ENCODE assay signal across 23 cellular contexts in genomic region chr12:27901959-27902358, GRCh38.
DNase-seq lines count a peak whose midpoint lies in the region; ATAC-seq, FAIRE-seq and TF ChIP-seq lines count a peak whose summit lies in the region.
"Had no signal": no experiment of that assay in that cellular context is flagged by ENCODE, and none has a peak within 500 bp of the region (broad histone marks: within the 10 kb centered on the region; RNA-seq: fewer than 3 reads in every experiment).

No MANE protein-coding gene starts in this region.

- peaks cover 15% of the 10 kb centered on the region for H3K4me1 Mint-ChIP-seq in endodermal cell
- H3K4me1 Mint-ChIP-seq: CD14-positive monocyte had no signal

- H3K23ac ChIP-seq in trophoblast cell (ENCODE audit: low read length) = no peak overlapping the region

- H3K9me3 Mint-ChIP-seq in endodermal cell = peaks cover 10% of the 10 kb centered on the region
- H3K9me3 Mint-ChIP-seq: stimulated activated naive B cell treated with anti-CD40 and anti-IgM and Interleukin-4, amounts not matched to agents 10 μg/mL and 1 μg/mL and 100 μg/mL, for 72 hours had no signal

- TF ChIP-seq CTCF in SU-DHL-6 (IDR thresholded peaks at IDR 0.05; ENCODE audit: insufficient read depth, low read length, poor library complexity, severe bottlenecking) = no peak
- TF ChIP-seq CTCF in endodermal cell (conservative IDR thresholded peaks at IDR 0.05) = no peak
- no peak for TF ChIP-seq CTCF in foreskin keratinocyte (conservative IDR thresholded peaks at IDR 0.05)

- H2AFZ ChIP-seq in SU-DHL-6 (ENCODE audit: low read depth, low read length, severe bottlenecking) (no peak overlapping the region), trophoblast cell (ENCODE audit: insufficient read depth, low read length, poor library complexity) (no peak overlapping the region)

- no peaks in the 10 kb centered on the region; the same call in 1 of the 2 replicates for H3K36me3 ChIP-seq in SU-DHL-6 (ENCODE audit: low read length)
- no peaks in the 10 kb centered on the region for H3K36me3 ChIP-seq in endodermal cell (ENCODE audit: control insufficient read depth, insufficient read depth, low read length)
- peaks cover 0 to 2% of the 10 kb centered on the region in 2 experiments for H3K36me3 ChIP-seq in trophoblast cell (ENCODE audit: control insufficient read depth in 1 of 2, insufficient read depth in 2 of 2, low read length in 2 of 2)
- H3K36me3 ChIP-seq: ascending aorta, suprapubic skin had no signal

- H4K91ac ChIP-seq in trophoblast cell (ENCODE audit: low read depth, low read length) = peak overlapping the region; percentile 70

- no peak overlapping the region for H3K14ac ChIP-seq in trophoblast cell (ENCODE audit: low read length)

- no peak overlapping the region for H3K4ac ChIP-seq in trophoblast cell (ENCODE audit: low read depth, low read length)

- no peaks in the 10 kb centered on the region for H3K4me1 ChIP-seq in endodermal cell (ENCODE audit: control insufficient read depth, insufficient read depth, low read length)
- H3K4me1 ChIP-seq in trophoblast cell (ENCODE audit: control insufficient read depth in 1 of 2, insufficient read depth in 2 of 2, low read length in 2 of 2) = peaks cover 11 to 26% of the 10 kb centered on the region in 2 experiments
- peaks cover 21% of the 10 kb centered on the region for H3K4me1 ChIP-seq in foreskin keratinocyte
- H3K4me1 ChIP-seq: ascending aorta, suprapubic skin had no signal

- H3F3A ChIP-seq in SU-DHL-6 (ENCODE audit: insufficient read depth) = peaks cover 16% of the 10 kb centered on the region; the same call in 1 of the 2 replicates

- no peaks in the 10 kb centered on the region for H3K9me2 ChIP-seq in SU-DHL-6 (replicated peaks; ENCODE audit: insufficient read depth, low read length)

- no peaks in the 10 kb centered on the region for H3K27me3 Mint-ChIP-seq in endodermal cell (ENCODE audit: insufficient read depth)

- ATAC-seq in foreskin keratinocyte = no peak
- ATAC-seq: activated CD8-positive, alpha-beta T cell treated with anti-CD3 and anti-CD28 coated beads, Interleukin-2, amount 10 ng/mL, durations not matched to agents 7 days and 5 days; sciatic nerve had no signal

- peak overlapping the region; percentile 77 for H2BK120ac ChIP-seq in trophoblast cell (ENCODE audit: insufficient read depth, low read length, poor library complexity)

- H3K27me3 ChIP-seq in SU-DHL-6 (ENCODE audit: low read length) (no peaks in the 10 kb centered on the region), endodermal cell (ENCODE audit: control insufficient read depth, insufficient read depth, low read length, poor library complexity, severe bottlenecking) (no peaks in the 10 kb centered on the region), trophoblast cell (ENCODE audit: insufficient read depth, low read length) (no peaks in the 10 kb centered on the region), foreskin keratinocyte (no peaks in the 10 kb centered on the region)
- H3K27me3 ChIP-seq: ascending aorta, suprapubic skin had no signal

- peak overlapping the region; percentile 27 for H3K27ac Mint-ChIP-seq in endodermal cell
- H3K27ac Mint-ChIP-seq: activated CD8-positive, alpha-beta T cell treated with anti-CD3 and anti-CD28 coated beads, Interleukin-2, amount 10 ng/mL, durations not matched to agents 7 days and 5 days; activated naive CD8-positive, alpha-beta T cell had no signal

- no peak overlapping the region for H2BK12ac ChIP-seq in trophoblast cell (ENCODE audit: low read length)

- H2AK5ac ChIP-seq in trophoblast cell (ENCODE audit: low read length) = no peak overlapping the region

- H3K4me2 ChIP-seq in SU-DHL-6 (ENCODE audit: low read depth, low read length, poor library complexity, severe bottlenecking) = no peak overlapping the region
- no peak overlapping the region for H3K4me2 ChIP-seq in trophoblast cell (ENCODE audit: low read length)

- peaks cover 27% of the 10 kb centered on the region for H3K79me1 ChIP-seq in trophoblast cell (ENCODE audit: low read length)

- H3K79me2 ChIP-seq in SU-DHL-6 (ENCODE audit: insufficient read depth, low read length) (no peaks in the 10 kb centered on the region), trophoblast cell (ENCODE audit: control insufficient read depth, insufficient read depth, low read length, poor library complexity) (no peaks in the 10 kb centered on the region)

- H2BK5ac ChIP-seq in trophoblast cell (ENCODE audit: low read depth, low read length, poor library complexity) = no peak overlapping the region

- H3K4me3 ChIP-seq in SU-DHL-6 (ENCODE audit: insufficient read depth, low read length, poor library complexity, severe bottlenecking) (no peak overlapping the region), endodermal cell (ENCODE audit: low read length) (no peak overlapping the region), trophoblast cell (ENCODE audit: low read depth, low read length) (no peak overlapping the region)
- H3K4me3 ChIP-seq: ascending aorta, suprapubic skin had no signal

- H3K18ac ChIP-seq in trophoblast cell (ENCODE audit: low read length) = no peak overlapping the region

- H3K4me3 Mint-ChIP-seq in endodermal cell = no peak overlapping the region
- H3K4me3 Mint-ChIP-seq: activated CD8-positive, alpha-beta T cell treated with anti-CD3 and anti-CD28 coated beads, Interleukin-2, amount 10 ng/mL, durations not matched to agents 7 days and 5 days; activated naive CD8-positive, alpha-beta T cell; CD14-positive monocyte had no signal

- H4K12ac ChIP-seq in trophoblast cell (ENCODE audit: low read depth, low read length) = no peak overlapping the region

- H3K9me3 ChIP-seq in SU-DHL-6 (ENCODE audit: insufficient read depth, low read length) (no peaks in the 10 kb centered on the region), endodermal cell (ENCODE audit: control insufficient read depth, low read length) (peaks cover 15% of the 10 kb centered on the region), trophoblast cell (ENCODE audit: insufficient read depth, low read depth, low read length) (no peaks in the 10 kb centered on the region)
- H3K9me3 ChIP-seq: ascending aorta, suprapubic skin had no signal

- DNase-seq in HTR-8/SVneo (ENCODE audit: insufficient read length, low spot score) (no peak), endodermal cell (no peak), trophoblast cell (no peak), foreskin keratinocyte (no peak), HuH-7.5 (ENCODE audit: low spot score) (no peak), NCI-H1436 (lab: John Stamatoyannopoulos, UW) (no peak)
- DNase-seq: activated CD4-positive, CD25-positive, alpha-beta regulatory T cell treated with anti-CD3 and anti-CD28 coated beads, Interleukin-2, amount 50 U/mL, for 72 hours; activated CD8-positive, alpha-beta T cell treated with anti-CD3 and anti-CD28 coated beads, Interleukin-2, amount 10 ng/mL, durations not matched to agents 7 days and 5 days; NCI-H187 treated with DMSO at 0.1 percent for 48 hours; NCI-H226; NCI-H748 treated with DMSO at 0.1 percent for 48 hours; posterior cingulate gyrus; stimulated activated CD4-positive, alpha-beta T cell treated with anti-CD3 and anti-CD28 coated beads, Interleukin-15, amount 100 ng/mL, for 24 hours had no signal

- no peak overlapping the region for H3K9ac ChIP-seq in SU-DHL-6 (ENCODE audit: low read length)
- H3K9ac ChIP-seq in endodermal cell (ENCODE audit: extremely low read depth, low read length, poor library complexity, severe bottlenecking) = no peak overlapping the region
- no peak overlapping the region for H3K9ac ChIP-seq in trophoblast cell (ENCODE audit: low read length)

- H3K27ac ChIP-seq in SU-DHL-6 (ENCODE audit: low read depth, low read length) = peak overlapping the region; percentile 55; the same call in 1 of the 2 replicates
- H3K27ac ChIP-seq in endodermal cell (ENCODE audit: low read depth, low read length) = no peak overlapping the region
- no peak overlapping the region for H3K27ac ChIP-seq in trophoblast cell (ENCODE audit: low read depth, low read length)
- H3K27ac ChIP-seq in foreskin keratinocyte = no peak overlapping the region
- H3K27ac ChIP-seq: ascending aorta, HL-60, suprapubic skin had no signal

- 74% methylated on average over 3 of the region's 3 CpGs; no CpG with 5 or more reads in 1 of the 2 experiments for WGBS in endodermal cell (ENCODE audit: insufficient coverage in 1 of 2, insufficient read length in 1 of 2), 2 experiments
- no CpG with 5 or more reads among the region's 3 CpGs for WGBS in trophoblast cell (ENCODE audit: extremely low coverage, insufficient coverage, insufficient read length)

- FAIRE-seq in HTR-8/SVneo (lab: Jason Lieb, UNC) = peak; percentile 58
- FAIRE-seq: frontal cortex, TTC549 had no signal

- no peaks in the 10 kb centered on the region for H4K20me1 ChIP-seq in SU-DHL-6 (ENCODE audit: low read depth, low read length)

- no peak overlapping the region for H4K8ac ChIP-seq in trophoblast cell (ENCODE audit: low read depth, low read length)

- H3K36me3 Mint-ChIP-seq in endodermal cell (ENCODE audit: low read depth) = no peaks in the 10 kb centered on the region
- H3K36me3 Mint-ChIP-seq: CD14-positive monocyte; stimulated activated naive B cell treated with anti-CD40 and anti-IgM and Interleukin-4, amounts not matched to agents 10 μg/mL and 1 μg/mL and 100 μg/mL, for 72 hours had no signal
